Comparison of ENCODE assay signal across 16 cellular contexts in the genomic region with DNA sequence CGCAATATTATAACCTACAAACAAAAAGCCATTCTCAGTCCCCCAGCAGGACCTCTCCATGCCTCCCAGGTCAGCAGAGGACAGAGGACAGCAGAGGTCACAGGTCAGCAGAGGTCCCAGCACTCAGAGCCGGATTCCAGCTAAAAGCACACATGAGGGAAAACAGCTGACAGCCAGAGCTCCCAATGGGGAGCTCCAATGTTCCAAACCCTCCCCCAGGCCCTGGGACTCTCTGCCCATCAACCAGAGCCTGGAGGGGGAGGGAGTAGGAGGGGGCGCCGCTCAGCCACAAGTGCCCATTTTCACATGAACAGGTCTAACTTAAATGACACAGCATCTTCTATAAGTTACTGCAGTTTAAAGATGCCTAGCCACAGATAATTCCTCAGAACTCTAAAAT.
DNase-seq lines count a peak whose midpoint lies in the region; ATAC-seq and TF ChIP-seq lines count a peak whose summit lies in the region.
"Had no signal": no experiment of that assay in that cellular context is flagged by ENCODE, and none has a peak within 500 bp of the region (broad histone marks: within the 10 kb centered on the region; RNA-seq: fewer than 3 reads in every experiment).

No MANE protein-coding gene starts in this region.

- no peaks in the 10 kb centered on the region for H3K9me3 Mint-ChIP-seq in activated CD8-positive, alpha-beta T cell treated with anti-CD3 and anti-CD28 coated beads, Interleukin-2, amount 10 ng/mL, durations not matched to agents 7 days and 5 days (ENCODE audit: insufficient read depth)
- no peaks in the 10 kb centered on the region for H3K9me3 Mint-ChIP-seq in stimulated activated naive B cell treated with anti-CD40 and anti-IgM and Interleukin-4, amounts not matched to agents 10 μg/mL and 1 μg/mL and 100 μg/mL, for 72 hours
- H3K9me3 Mint-ChIP-seq in CD14-positive monocyte, result no peaks in the 10 kb centered on the region
- H3K9me3 Mint-ChIP-seq: naive B cell had no signal

- H3K27me3 Mint-ChIP-seq in activated CD8-positive, alpha-beta T cell treated with anti-CD3 and anti-CD28 coated beads, Interleukin-2, amount 10 ng/mL, durations not matched to agents 7 days and 5 days (ENCODE audit: low read depth), result no peaks in the 10 kb centered on the region
- H3K27me3 Mint-ChIP-seq in stimulated activated naive B cell treated with anti-CD40 and anti-IgM and Interleukin-4, amounts not matched to agents 10 μg/mL and 1 μg/mL and 100 μg/mL, for 72 hours, result no peaks in the 10 kb centered on the region
- no peaks in the 10 kb centered on the region for H3K27me3 Mint-ChIP-seq in CD14-positive monocyte (ENCODE audit: low read depth in 3 of 3)
- H3K27me3 Mint-ChIP-seq: naive B cell had no signal

- ATAC-seq in activated CD8-positive, alpha-beta T cell treated with anti-CD3 and anti-CD28 coated beads, Interleukin-2, amount 10 ng/mL, durations not matched to agents 7 days and 5 days, result no peak
- no peak for ATAC-seq in stimulated activated naive B cell treated with anti-CD40 and anti-IgM and Interleukin-4, amounts not matched to agents 10 μg/mL and 1 μg/mL and 100 μg/mL, for 72 hours (replicated peaks)
- ATAC-seq: HCT116 had no signal

- POLR2A ChIA-PET in activated CD8-positive, alpha-beta T cell treated with anti-CD3 and anti-CD28 coated beads, Interleukin-2, amount 10 ng/mL, durations not matched to agents 7 days and 5 days (lab: Charles Lee), result interaction anchor here (0.6 kb wide), 1 partner anchor 76 kb away, joined by 3 read pairs; no protein-coding TSS in a partner anchor

- no peak overlapping the region for H3K4me3 ChIP-seq in cardiac muscle cell
- H3K4me3 ChIP-seq: Peyer's patch, sigmoid colon had no signal

- H3K4me3 Mint-ChIP-seq in activated CD8-positive, alpha-beta T cell treated with anti-CD3 and anti-CD28 coated beads, Interleukin-2, amount 10 ng/mL, durations not matched to agents 7 days and 5 days, result no peak overlapping the region
- no peak overlapping the region for H3K4me3 Mint-ChIP-seq in stimulated activated naive B cell treated with anti-CD40 and anti-IgM and Interleukin-4, amounts not matched to agents 10 μg/mL and 1 μg/mL and 100 μg/mL, for 72 hours
- H3K4me3 Mint-ChIP-seq in CD14-positive monocyte, result no peak overlapping the region

- peaks cover 78% of the 10 kb centered on the region for H3K4me1 Mint-ChIP-seq in activated CD8-positive, alpha-beta T cell treated with anti-CD3 and anti-CD28 coated beads, Interleukin-2, amount 10 ng/mL, durations not matched to agents 7 days and 5 days (ENCODE audit: low read depth)
- H3K4me1 Mint-ChIP-seq in stimulated activated naive B cell treated with anti-CD40 and anti-IgM and Interleukin-4, amounts not matched to agents 10 μg/mL and 1 μg/mL and 100 μg/mL, for 72 hours, result peaks cover 60 to 84% of the 10 kb centered on the region in 2 donors
- peaks cover 51% of the 10 kb centered on the region for H3K4me1 Mint-ChIP-seq in CD14-positive monocyte

- H3K4me1 ChIP-seq in cardiac muscle cell (ENCODE audit: low read depth), result peaks cover 46% of the 10 kb centered on the region

- peak overlapping the region; percentile 47 for H3K27ac ChIP-seq in cardiac muscle cell
- H3K27ac ChIP-seq: Peyer's patch, sigmoid colon had no signal

- CTCF ChIA-PET in activated CD8-positive, alpha-beta T cell treated with anti-CD3 and anti-CD28 coated beads, Interleukin-2, amount 10 ng/mL, durations not matched to agents 7 days and 5 days (lab: Charles Lee), result no interaction called here

- H3K27ac Mint-ChIP-seq in activated CD8-positive, alpha-beta T cell treated with anti-CD3 and anti-CD28 coated beads, Interleukin-2, amount 10 ng/mL, durations not matched to agents 7 days and 5 days, result peak overlapping the region; percentile 34
- H3K27ac Mint-ChIP-seq in stimulated activated naive B cell treated with anti-CD40 and anti-IgM and Interleukin-4, amounts not matched to agents 10 μg/mL and 1 μg/mL and 100 μg/mL, for 72 hours, result peak overlapping the region; percentile 62
- H3K27ac Mint-ChIP-seq in CD14-positive monocyte, result peak overlapping the region in 2 of 7 donors; percentile 42 to 74

- H3K36me3 ChIP-seq in cardiac muscle cell, result no peaks in the 10 kb centered on the region
- H3K36me3 ChIP-seq: Peyer's patch, sigmoid colon had no signal

- DNase-seq in cardiac muscle cell (ENCODE audit: low read depth in 1 of 2, low spot score in 1 of 2), result peak in 1 of 2 donors; percentile 52
- no peak for DNase-seq in cardiac septum (ENCODE audit: low spot score)
- DNase-seq in activated CD8-positive, alpha-beta T cell treated with anti-CD3 and anti-CD28 coated beads, Interleukin-2, amount 10 ng/mL, durations not matched to agents 7 days and 5 days, result no peak
- DNase-seq in left kidney (ENCODE audit: low read depth, low spot score), result peak; percentile 66
- DNase-seq in stimulated activated naive B cell treated with anti-CD40 and anti-IgM and Interleukin-4, amounts not matched to agents 10 μg/mL and 1 μg/mL and 100 μg/mL, for 72 hours, result no peak
- DNase-seq in OCI-M1 (lab: John Stamatoyannopoulos, UW), result no peak
- DNase-seq in CD14-positive monocyte (ENCODE audit: low spot score), result no peak
- no peak for DNase-seq in NK-92 treated with Interleukin-12 subunit alpha and Interleukin-12 subunit beta, amount 100 ng/mL, for 24 hours (lab: John Stamatoyannopoulos, UW)
- DNase-seq: amniotic stem cell, dermis blood vessel endothelial cell, naive B cell, NCI-H446, Peyer's patch, sigmoid colon, substantia nigra had no signal

- peaks cover 29% of the 10 kb centered on the region for H3K36me3 Mint-ChIP-seq in activated CD8-positive, alpha-beta T cell treated with anti-CD3 and anti-CD28 coated beads, Interleukin-2, amount 10 ng/mL, durations not matched to agents 7 days and 5 days (ENCODE audit: low read depth)
- H3K36me3 Mint-ChIP-seq in stimulated activated naive B cell treated with anti-CD40 and anti-IgM and Interleukin-4, amounts not matched to agents 10 μg/mL and 1 μg/mL and 100 μg/mL, for 72 hours, result peaks cover 9 to 27% of the 10 kb centered on the region in 2 donors
- H3K36me3 Mint-ChIP-seq in CD14-positive monocyte, result peaks cover 21 to 22% of the 10 kb centered on the region in 2 donors
- H3K36me3 Mint-ChIP-seq: naive B cell had no signal

- TF ChIP-seq CTCF in cardiac muscle cell (IDR thresholded peaks at IDR 0.05; ENCODE audit: low read depth, low read length) (no peak), CD14-positive monocyte (IDR thresholded peaks at IDR 0.05) (no peak)

- H3K9me3 ChIP-seq in cardiac muscle cell (ENCODE audit: low read depth), result no peaks in the 10 kb centered on the region
- H3K9me3 ChIP-seq: Peyer's patch, sigmoid colon had no signal

- no peaks in the 10 kb centered on the region for H3K27me3 ChIP-seq in cardiac muscle cell
- H3K27me3 ChIP-seq: Peyer's patch, sigmoid colon had no signal

- intact Hi-C loops in cardiac septum (cut with DNase I) (no loop called here), CD14-positive monocyte (cut with micrococcal nuclease) (no loop called here)
